ENCODE assay signal across 28 cellular contexts in the genomic region with DNA sequence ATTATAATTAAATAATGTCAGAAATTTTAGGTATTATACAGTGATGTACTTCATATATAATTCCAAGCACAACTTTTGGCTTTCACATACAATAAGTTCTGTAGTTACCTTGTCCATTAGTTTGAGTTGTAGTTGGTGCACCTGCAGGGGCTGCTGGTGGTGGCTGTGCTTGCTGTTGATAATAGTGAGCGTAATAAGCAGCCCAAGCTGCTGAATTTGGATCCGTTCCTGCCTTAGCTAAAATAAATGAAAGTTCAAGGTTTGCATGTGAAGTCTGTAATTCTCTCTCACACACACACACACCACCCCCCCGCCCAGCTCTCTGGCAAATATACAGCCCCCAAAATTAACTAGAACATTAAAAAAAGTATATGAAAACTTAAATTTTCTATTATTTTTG.
"Had no signal": no experiment of that assay in that cellular context is flagged by ENCODE, and none has a peak within 500 bp of the region (broad histone marks: within the 10 kb centered on the region; RNA-seq: fewer than 3 reads in every experiment).

No MANE protein-coding gene starts in this region.

- FAIRE-seq: colon, endometrium, endothelial cell of umbilical vein, frontal cortex had no signal

- H3K4me3 ChIP-seq: colonic mucosa, coronary artery, dorsolateral prefrontal cortex, esophagus muscularis mucosa, esophagus squamous epithelium, gastrocnemius medialis, gastroesophageal sphincter, heart left ventricle, heart right ventricle had no signal

- DNase-seq: colonic mucosa; cortex of kidney; dermis blood vessel endothelial cell; dorsolateral prefrontal cortex; effector CD4-positive, alpha-beta T cell; effector CD8-positive, alpha-beta T cell; effector memory CD4-positive, alpha-beta T cell; effector memory CD8-positive, alpha-beta T cell; endodermal cell; erythroblast; esophagus squamous epithelium; foreskin fibroblast; foreskin keratinocyte; foreskin melanocyte; gastrocnemius medialis; glutamatergic neuron; head of caudate nucleus; heart left ventricle; heart right ventricle had no signal

- H3K9me3 ChIP-seq: colonic mucosa, esophagus muscularis mucosa, esophagus squamous epithelium, gastrocnemius medialis, gastroesophageal sphincter, heart left ventricle, heart right ventricle had no signal

- H3K4me1 ChIP-seq: colonic mucosa, esophagus squamous epithelium, foreskin keratinocyte, gastrocnemius medialis had no signal

- ATAC-seq: esophagus mucosa, foreskin keratinocyte, gastrocnemius medialis, gastroesophageal sphincter, heart left ventricle had no signal

- H3K27me3 ChIP-seq: colonic mucosa, dorsolateral prefrontal cortex, esophagus muscularis mucosa, esophagus squamous epithelium, foreskin keratinocyte, gastrocnemius medialis, gastroesophageal sphincter, heart left ventricle, heart right ventricle had no signal

- H3K27ac ChIP-seq: colonic mucosa, coronary artery, dorsolateral prefrontal cortex, epithelial cell of prostate, esophagus squamous epithelium, foreskin keratinocyte, gastrocnemius medialis, heart left ventricle, heart right ventricle had no signal
